Comparison of ENCODE assay signal across 8 cellular contexts in genomic region chr12:124764451-124764850, GRCh38.
DNase-seq lines count a peak whose midpoint lies in the region; ATAC-seq, FAIRE-seq and TF ChIP-seq lines count a peak whose summit lies in the region.

No MANE protein-coding gene starts in this region.

- H3K4me3 ChIP-seq in DOHH2 (ENCODE audit: low read length): no peak overlapping the region
- H3K4me3 ChIP-seq in Karpas-422 (ENCODE audit: low read length): no peak overlapping the region
- H3K4me3 ChIP-seq in keratinocyte (ENCODE audit: control insufficient read depth in 2 of 3, extremely low read depth in 1 of 3, insufficient read depth in 2 of 3, low read depth in 1 of 3, low read length in 3 of 3): no peak overlapping the region
- H3K4me3 ChIP-seq in thoracic aorta: no peak overlapping the region

- H4K20me1 ChIP-seq in DOHH2 (ENCODE audit: control insufficient read depth, insufficient read depth, low read depth, low read length): no peaks in the 10 kb centered on the region; the same call in 1 of the 2 replicates
- no peaks in the 10 kb centered on the region for H4K20me1 ChIP-seq in Karpas-422 (ENCODE audit: insufficient read depth, low read depth, low read length)
- no peaks in the 10 kb centered on the region for H4K20me1 ChIP-seq in keratinocyte (ENCODE audit: control insufficient read depth, extremely low read depth, insufficient read depth, low read length)

- H3K4me1 ChIP-seq in DOHH2 (ENCODE audit: control insufficient read depth, low read length) (peaks cover 7% of the 10 kb centered on the region), Karpas-422 (ENCODE audit: low read length) (peaks cover 45% of the 10 kb centered on the region), keratinocyte (ENCODE audit: control insufficient read depth, extremely low read depth, insufficient read depth, low read length) (no peaks in the 10 kb centered on the region), thoracic aorta (ENCODE audit: control insufficient read depth in 1 of 2, low read depth in 2 of 2) (peaks cover 22 to 65% of the 10 kb centered on the region in 2 donors)

- H3K27ac ChIP-seq in DOHH2 (ENCODE audit: low read depth, low read length) (no peak overlapping the region), Karpas-422 (ENCODE audit: low read length) (no peak overlapping the region), keratinocyte (ENCODE audit: control insufficient read depth, insufficient read depth, low read length) (no peak overlapping the region), thoracic aorta (peak overlapping the region; percentile 66 to 69)

- H3K9me3 ChIP-seq in DOHH2 (ENCODE audit: control insufficient read depth, insufficient read depth, low read length) (peaks cover 21% of the 10 kb centered on the region), Karpas-422 (ENCODE audit: low read length) (peaks cover 16% of the 10 kb centered on the region), keratinocyte (ENCODE audit: control insufficient read depth, low read depth, low read length) (peaks cover 6% of the 10 kb centered on the region), thoracic aorta (no peaks in the 10 kb centered on the region)

- H3K9me2 ChIP-seq in DOHH2 (replicated peaks; ENCODE audit: control insufficient read depth, low read length): no peaks in the 10 kb centered on the region
- no peaks in the 10 kb centered on the region for H3K9me2 ChIP-seq in Karpas-422 (replicated peaks; ENCODE audit: insufficient read depth, low read length)

- H3F3A ChIP-seq in DOHH2 (ENCODE audit: control insufficient read depth, insufficient read depth): no peaks in the 10 kb centered on the region

- dilution Hi-C loops in keratinocyte (cut with MboI; ENCODE audit: extremely low pct_ligation_motif_present, low sequenced_read_pairs): no loop called here

- H3K36me3 ChIP-seq in DOHH2 (ENCODE audit: control insufficient read depth, low read length) (no peaks in the 10 kb centered on the region), Karpas-422 (ENCODE audit: insufficient read depth, low read length) (no peaks in the 10 kb centered on the region; the same call in 1 of the 2 replicates), keratinocyte (ENCODE audit: control insufficient read depth in 2 of 2, extremely low read depth in 1 of 2, insufficient read depth in 2 of 2, low read length in 2 of 2) (no peaks in the 10 kb centered on the region), thoracic aorta (no peaks in the 10 kb centered on the region)

- no peaks in the 10 kb centered on the region for H3K9me1 ChIP-seq in keratinocyte (ENCODE audit: control insufficient read depth, extremely low read depth, insufficient read depth, low read length)

- H2AFZ ChIP-seq in Karpas-422 (ENCODE audit: low read length): no peak overlapping the region
- no peak overlapping the region for H2AFZ ChIP-seq in keratinocyte (ENCODE audit: control insufficient read depth, low read length)

- H3K79me2 ChIP-seq in DOHH2 (ENCODE audit: control insufficient read depth, low read length): no peaks in the 10 kb centered on the region
- no peaks in the 10 kb centered on the region for H3K79me2 ChIP-seq in Karpas-422 (ENCODE audit: low read length)
- H3K79me2 ChIP-seq in keratinocyte (ENCODE audit: control insufficient read depth, insufficient read depth, low read length): no peaks in the 10 kb centered on the region

- H3K27me3 ChIP-seq in DOHH2 (ENCODE audit: control insufficient read depth, low read length) (peaks cover 2% of the 10 kb centered on the region; the same call in 1 of the 2 replicates), Karpas-422 (ENCODE audit: low read length) (no peaks in the 10 kb centered on the region), keratinocyte (ENCODE audit: control insufficient read depth, extremely low read depth, insufficient read depth, low read length) (peaks cover 18% of the 10 kb centered on the region), thoracic aorta (replicated peaks; ENCODE audit: insufficient read depth) (no peaks in the 10 kb centered on the region)

- FAIRE-seq in keratinocyte (lab: Jason Lieb, UNC): no peak

- DNase-seq in Karpas-422 (peak; percentile 95), keratinocyte (ENCODE audit: low read depth, low spot score) (no peak), thoracic aorta (ENCODE audit: low spot score) (no peak), NCI-H774 (lab: John Stamatoyannopoulos, UW) (no peak)
- peak; percentile 50 for DNase-seq in activated naive CD4-positive, alpha-beta T cell treated with anti-CD3 and anti-CD28 coated beads, Interleukin-2, amount 50 U/mL, for 16 hours

- H3K4me2 ChIP-seq in DOHH2 (ENCODE audit: low read length) (no peak overlapping the region), Karpas-422 (ENCODE audit: low read depth, low read length, poor library complexity, severe bottlenecking) (no peak overlapping the region), keratinocyte (ENCODE audit: control insufficient read depth, extremely low read depth, insufficient read depth, low read depth, low read length) (no peak overlapping the region)

- no peak overlapping the region for H3K9ac ChIP-seq in Karpas-422 (ENCODE audit: low read length)
- H3K9ac ChIP-seq in keratinocyte (ENCODE audit: control insufficient read depth, extremely low read depth, insufficient read depth, low read length): no peak overlapping the region

- TF ChIP-seq CTCF in DOHH2 (IDR thresholded peaks at IDR 0.05; ENCODE audit: low read depth, low read length, poor library complexity, severe bottlenecking) (peak; percentile 66), keratinocyte (optimal IDR thresholded peaks at IDR 0.05 in 1 of 3, IDR thresholded peaks at IDR 0.05 in 1 of 3, conservative IDR thresholded peaks at IDR 0.05 in 1 of 3; ENCODE audit: extremely low read depth in 1 of 3, insufficient read depth in 2 of 3, low read length in 3 of 3) (peak; percentile 76 to 91 (median 84)), thoracic aorta (IDR thresholded peaks at IDR 0.05) (peak; percentile 81)

- ATAC-seq in thoracic aorta (ENCODE audit: insufficient number of reproducible peaks, low FRiP score, low read depth) (no peak), HG03378 (IDR thresholded peaks at IDR 0.05; ENCODE audit: unreplicated experiment) (no peak), HG03469 (IDR thresholded peaks at IDR 0.05; ENCODE audit: unreplicated experiment) (no peak)

Comparison
In these comparisons a context has a peak if more than half of its experiments do, and no peak if none do; other contexts are left out.
1. H3K27ac ChIP-seq: peak in thoracic aorta (2 of 2); none in DOHH2 (single experiment), Karpas-422 (single experiment) and keratinocyte (single experiment).
2. DNase-seq: peak in Karpas-422 (single experiment) and activated naive CD4-positive, alpha-beta T cell treated with anti-CD3 and anti-CD28 coated beads, Interleukin-2, amount 50 U/mL, for 16 hours (single experiment); none in keratinocyte (single experiment), thoracic aorta (single experiment) and NCI-H774 (single experiment).
3. Peak in every context shown above with its lines, with median percentiles within 50 percentile points of each other: CTCF ChIP-seq.